In genomic region chr10:60978287-60979115, GRCh38 we compare ENCODE assay signal across 14 cellular contexts. TPM values are rescaled to one million over a fixed set of nuclear protein-coding genes. Genes with fewer than 3 reads are reported as not detected.
A peak's percentile ranks its signal among the peaks of the same experiment; 100 is the strongest.
DNase-seq lines count a peak whose midpoint lies in the region; ATAC-seq, FAIRE-seq and TF ChIP-seq lines count a peak whose summit lies in the region.
"Had no signal": no experiment of that assay in that cellular context is flagged by ENCODE, and none has a peak within 500 bp of the region (broad histone marks: within the 10 kb centered on the region; RNA-seq: fewer than 3 reads in every experiment).

No MANE protein-coding gene starts in this region.

- FAIRE-seq in small intestine (lab: Jason Lieb, UNC): peak; percentile 86

- H3K36me3 ChIP-seq in HCT116 (ENCODE audit: control insufficient read depth in 1 of 2, insufficient read depth in 2 of 2, low read length in 2 of 2) (no peaks in the 10 kb centered on the region), small intestine (ENCODE audit: control insufficient read depth in 2 of 2, insufficient read depth in 2 of 2, low read length in 2 of 2) (no peaks in the 10 kb centered on the region), Karpas-422 (ENCODE audit: insufficient read depth, low read length) (no peaks in the 10 kb centered on the region)
- H3K36me3 ChIP-seq: thoracic aorta had no signal

- POLR2A ChIA-PET in HCT116 (lab: Charles Lee): no interaction called here
- POLR2A ChIA-PET in RWPE1 (lab: Yijun Ruan, JAX; ENCODE audit: low non-redundant PET): no interaction called here

- intact Hi-C loops in HCT116 (cut with micrococcal nuclease): no loop called here

- RAD21 ChIA-PET in HCT116 (lab: Charles Lee; ENCODE audit: low non-redundant PET in 1 of 2, low total read pairs in 2 of 2, uncharacterized antibody in 2 of 2, unreplicated experiment in 2 of 2): no interaction called here

- CTCF ChIA-PET in HCT116 (lab: Charles Lee): no interaction called here
- CTCF ChIA-PET in RWPE1 (lab: Yijun Ruan, JAX): interaction anchor here (0.7 kb wide), 1 partner anchor 65 kb away, joined by 3 read pairs; no protein-coding TSS in a partner anchor

- H3K9ac ChIP-seq in HCT116 (ENCODE audit: low read length) (no peak overlapping the region), Karpas-422 (ENCODE audit: low read length) (no peak overlapping the region)
- H3K9ac ChIP-seq: parathyroid adenoma had no signal

- no TSS peak for BruUV-seq in HCT116 (replicated peaks; lab: Mats Ljungman, UMichigan)

- H3K9me3 ChIP-seq in HCT116 (ENCODE audit: control insufficient read depth in 1 of 2, insufficient read depth in 1 of 2, low read depth in 1 of 2, low read length in 2 of 2) (no peaks in the 10 kb centered on the region), small intestine (ENCODE audit: control insufficient read depth, low read depth) (no peaks in the 10 kb centered on the region), Karpas-422 (ENCODE audit: low read length) (no peaks in the 10 kb centered on the region)
- H3K9me3 ChIP-seq: thoracic aorta had no signal

- H3K27ac ChIP-seq in HCT116 (ENCODE audit: low read depth, low read length) (no peak overlapping the region), RWPE1 (no peak overlapping the region), small intestine (ENCODE audit: low read depth in 1 of 2, low read length in 1 of 2) (peak overlapping the region in 1 of 2 donors; percentile 64), Karpas-422 (ENCODE audit: low read length) (no peak overlapping the region)
- H3K27ac ChIP-seq: parathyroid adenoma, thoracic aorta had no signal

- H3K4me1 ChIP-seq in HCT116 (ENCODE audit: control insufficient read depth in 1 of 2, insufficient read depth in 2 of 2, low read length in 2 of 2) (peaks cover 12 to 32% of the 10 kb centered on the region in 2 experiments), small intestine (ENCODE audit: control insufficient read depth in 2 of 2, insufficient read depth in 1 of 2, low read depth in 1 of 2, low read length in 1 of 2) (peaks cover 2% of the 10 kb centered on the region in 2 donors), Karpas-422 (ENCODE audit: low read length) (no peaks in the 10 kb centered on the region)
- H3K4me1 ChIP-seq: parathyroid adenoma had no signal

- peak; percentile 74 for ATAC-seq in HCT116
- no peak for ATAC-seq in HG03045 (IDR thresholded peaks at IDR 0.05; ENCODE audit: unreplicated experiment)

- H2AFZ ChIP-seq in HCT116 (ENCODE audit: low read depth, low read length, poor library complexity, severe bottlenecking) (peak overlapping the region; percentile 70), Karpas-422 (ENCODE audit: low read length) (no peak overlapping the region)
- H2AFZ ChIP-seq: parathyroid adenoma had no signal

- WGBS in small intestine, 3 donors: 26 to 52% (median 33%) methylated on average over 7 of the region's 7 CpGs

- TF ChIP-seq CTCF in HCT116 (IDR thresholded peaks at IDR 0.05 in 2 of 3, conservative IDR thresholded peaks at IDR 0.05 in 1 of 3; ENCODE audit: borderline replicate concordance in 1 of 3, insufficient read depth in 1 of 3, low read depth in 2 of 3, low read length in 2 of 3) (no peak), RWPE1 (conservative IDR thresholded peaks at IDR 0.05; ENCODE audit: low read depth) (no peak), fibroblast of villous mesenchyme (IDR thresholded peaks at IDR 0.05; ENCODE audit: insufficient read depth, low read depth, low read length) (no peak)

- H3K9me2 ChIP-seq in HCT116 (ENCODE audit: insufficient read depth) (no peaks in the 10 kb centered on the region), Karpas-422 (replicated peaks; ENCODE audit: insufficient read depth, low read length) (no peaks in the 10 kb centered on the region)

- H3K4me2 ChIP-seq in HCT116 (ENCODE audit: low read length): peak overlapping the region; percentile 57
- H3K4me2 ChIP-seq in Karpas-422 (ENCODE audit: low read depth, low read length, poor library complexity, severe bottlenecking): no peak overlapping the region

- TF ChIP-seq RAD21 in HCT116 (IDR thresholded peaks at IDR 0.05; ENCODE audit: low read depth): no peak

- H3K79me2 ChIP-seq in HCT116 (ENCODE audit: insufficient read depth, low read length) (no peaks in the 10 kb centered on the region), Karpas-422 (ENCODE audit: low read length) (no peaks in the 10 kb centered on the region)
- H3K79me2 ChIP-seq: parathyroid adenoma had no signal

- DNase-seq in HCT116 (ENCODE audit: low read depth, low spot score) (peak; percentile 54), RWPE1 (ENCODE audit: low spot score) (peak; percentile 76), fibroblast of villous mesenchyme (ENCODE audit: low read depth) (peak; percentile 54), small intestine (peak; percentile 88), Karpas-422 (no peak), OCI-M2 (lab: John Stamatoyannopoulos, UW; ENCODE audit: unreplicated experiment) (no peak), NCI-H2029 (lab: John Stamatoyannopoulos, UW) (no peak)
- DNase-seq: activated CD8-positive, alpha-beta memory T cell treated with anti-CD3 and anti-CD28 coated beads for 24 hours; DMS 273 treated with DMSO at 0.1 percent for 48 hours; Kasumi-1; NCI-H510A treated with DMSO at 0.1 percent for 48 hours had no signal

- H3K4me3 ChIP-seq in HCT116 (replicated peaks in 1 of 2; ENCODE audit: low read depth in 1 of 2, low read length in 2 of 2) (no peak overlapping the region), fibroblast of villous mesenchyme (ENCODE audit: low read depth, low read length) (no peak overlapping the region), small intestine (ENCODE audit: low read depth in 1 of 2, low read length in 2 of 2) (no peak overlapping the region), Karpas-422 (ENCODE audit: low read length) (no peak overlapping the region)
- H3K4me3 ChIP-seq: thoracic aorta had no signal

- H3K27me3 ChIP-seq in HCT116 (ENCODE audit: insufficient read depth, low read length): no peaks in the 10 kb centered on the region
- no peaks in the 10 kb centered on the region for H3K27me3 ChIP-seq in small intestine (ENCODE audit: control insufficient read depth in 2 of 2, insufficient read depth in 2 of 2, low read length in 2 of 2)
- H3K27me3 ChIP-seq in Karpas-422 (ENCODE audit: low read length): no peaks in the 10 kb centered on the region

- no peak for TF ChIP-seq POLR2A in HCT116 (IDR thresholded peaks at IDR 0.05; ENCODE audit: borderline replicate concordance, extremely low read depth, insufficient read depth, insufficient read length)

- H4K20me1 ChIP-seq in HCT116 (ENCODE audit: insufficient read depth) (no peaks in the 10 kb centered on the region), Karpas-422 (ENCODE audit: insufficient read depth, low read depth, low read length) (no peaks in the 10 kb centered on the region)

TF ChIP-seq in HCT116, 20 proteins besides CTCF, POLR2A, EP300 and RAD21:
- TF ChIP-seq ZNF274 (IDR thresholded peaks at IDR 0.05; ENCODE audit: low read depth, low read length) (no peak), JUND (IDR thresholded peaks at IDR 0.05) (peak; percentile 74), CBX3 (IDR thresholded peaks at IDR 0.05; ENCODE audit: low read depth) (peak; percentile 43), FOSL1 (IDR thresholded peaks at IDR 0.05; ENCODE audit: low read depth) (peak; percentile 72), SP1 (IDR thresholded peaks at IDR 0.05; ENCODE audit: low read depth) (peak; percentile 37)

RNA-seq across cellular contexts. Expression of gene RHOBTB1, which starts 34.5 kb away (rescaled TPM):
- 1.6 TPM for total RNA-seq in HCT116 (2021; ENCODE audit: unreplicated experiment)
- 1.1 and 1.9 TPM in 2 replicates for polyA plus RNA-seq in HCT116 (2012)
- 26.8 and 42.2 TPM in 2 replicates for total RNA-seq in fibroblast of villous mesenchyme
- polyA plus RNA-seq in small intestine: 1 to 10 TPM; 2.0 to 6.8 (median 3.3) TPM
- total RNA-seq in Karpas-422 (2014; rRNA removed; shearing (Covaris generic); ENCODE audit: low replicate concordance): not detected in 2 replicates

Comparison
In these comparisons a context has a peak if more than half of its experiments do, and no peak if none do; other contexts are left out.
1. DNase-seq: peak in HCT116 (single experiment), RWPE1 (single experiment), fibroblast of villous mesenchyme (single experiment) and small intestine (single experiment); none in Karpas-422 (single experiment), OCI-M2 (single experiment) and NCI-H2029 (single experiment).
2. RNA of gene RHOBTB1, which starts 34.5 kb away (total RNA-seq): 26.8 to 42.2 TPM in fibroblast of villous mesenchyme; 1.6 TPM in HCT116 (single experiment) and not detected in Karpas-422; every median in the first group is over 10 times any median in the second.